8 cellular contexts compared by ENCODE assay signal in the genomic region with DNA sequence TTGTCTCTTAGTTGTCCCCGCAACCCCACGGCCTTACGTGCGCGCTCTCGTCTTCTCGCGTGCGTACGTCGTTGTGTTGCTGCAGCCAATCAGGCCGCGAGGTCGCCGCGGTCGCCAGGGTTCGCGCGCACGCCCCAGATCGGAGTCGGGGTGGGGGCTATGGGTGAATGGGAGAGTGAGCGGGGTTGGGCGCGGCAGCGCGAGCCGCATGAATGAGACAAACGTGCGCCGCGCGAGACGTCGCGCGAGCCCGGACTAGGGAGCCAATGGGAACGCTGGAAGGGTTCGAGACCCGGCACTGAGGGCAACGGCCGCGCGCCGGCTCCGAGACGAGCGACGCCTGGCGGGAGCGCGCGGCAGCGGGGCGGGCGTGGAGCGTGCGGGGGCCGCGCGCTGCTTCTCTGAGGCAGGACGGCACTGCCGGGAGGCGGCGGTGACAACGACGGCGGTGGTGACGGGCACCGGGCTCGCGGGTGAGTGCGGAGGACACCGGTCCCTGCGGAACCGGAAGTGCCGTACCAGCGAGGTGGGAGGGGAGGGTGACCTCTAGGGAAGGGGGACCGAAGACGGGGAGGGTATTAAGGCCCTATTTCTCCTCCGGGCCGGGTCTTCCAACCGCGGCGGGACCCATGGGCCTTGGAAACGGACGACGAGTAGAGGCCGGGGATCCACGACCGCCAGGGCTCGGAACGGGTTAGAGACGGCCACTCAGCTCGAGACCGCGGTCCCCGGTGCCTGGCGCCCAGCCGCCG. TPM values are rescaled to one million over a fixed set of nuclear protein-coding genes. Genes with fewer than 3 reads are reported as not detected.
DNase-seq lines count a peak whose midpoint lies in the region; ATAC-seq and TF ChIP-seq lines count a peak whose summit lies in the region.

A gene with protein sequence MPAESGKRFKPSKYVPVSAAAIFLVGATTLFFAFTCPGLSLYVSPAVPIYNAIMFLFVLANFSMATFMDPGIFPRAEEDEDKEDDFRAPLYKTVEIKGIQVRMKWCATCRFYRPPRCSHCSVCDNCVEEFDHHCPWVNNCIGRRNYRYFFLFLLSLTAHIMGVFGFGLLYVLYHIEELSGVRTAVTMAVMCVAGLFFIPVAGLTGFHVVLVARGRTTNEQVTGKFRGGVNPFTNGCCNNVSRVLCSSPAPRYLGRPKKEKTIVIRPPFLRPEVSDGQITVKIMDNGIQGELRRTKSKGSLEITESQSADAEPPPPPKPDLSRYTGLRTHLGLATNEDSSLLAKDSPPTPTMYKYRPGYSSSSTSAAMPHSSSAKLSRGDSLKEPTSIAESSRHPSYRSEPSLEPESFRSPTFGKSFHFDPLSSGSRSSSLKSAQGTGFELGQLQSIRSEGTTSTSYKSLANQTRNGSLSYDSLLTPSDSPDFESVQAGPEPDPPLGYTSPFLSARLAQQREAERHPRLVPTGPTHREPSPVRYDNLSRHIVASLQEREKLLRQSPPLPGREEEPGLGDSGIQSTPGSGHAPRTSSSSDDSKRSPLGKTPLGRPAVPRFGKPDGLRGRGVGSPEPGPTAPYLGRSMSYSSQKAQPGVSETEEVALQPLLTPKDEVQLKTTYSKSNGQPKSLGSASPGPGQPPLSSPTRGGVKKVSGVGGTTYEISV (plus strand): TSS at position 400 of the 752 bp plus-strand sequence. CDS start 4,977 bp downstream, outside the sequence.

- TF ChIP-seq CTCF in glutamatergic neuron (IDR thresholded peaks at IDR 0.05; ENCODE audit: partially characterized antibody, unreplicated experiment) (peak; percentile 65), osteocyte (IDR thresholded peaks at IDR 0.05) (peak; percentile 67)

- under 1% methylated on average over 103 of the region's 103 CpGs for WGBS in thymus

- peaks cover 3% of the 10 kb centered on the region for H3K36me3 Mint-ChIP-seq in activated naive CD8-positive, alpha-beta T cell
- no peaks in the 10 kb centered on the region for H3K36me3 Mint-ChIP-seq in glutamatergic neuron (ENCODE audit: unreplicated experiment)
- peaks cover 7% of the 10 kb centered on the region for H3K36me3 Mint-ChIP-seq in osteocyte (ENCODE audit: unreplicated experiment)

- H3K27ac Mint-ChIP-seq in activated naive CD8-positive, alpha-beta T cell, result peak within 1 kb of the TSS; percentile 100
- H3K27ac Mint-ChIP-seq in glutamatergic neuron (ENCODE audit: unreplicated experiment), result peak within 1 kb of the TSS; percentile 100
- peak within 1 kb of the TSS; percentile 100 for H3K27ac Mint-ChIP-seq in osteocyte (ENCODE audit: unreplicated experiment)

- no peaks in the 10 kb centered on the region for H3K27me3 Mint-ChIP-seq in activated naive CD8-positive, alpha-beta T cell
- peaks cover 21% of the 10 kb centered on the region for H3K27me3 Mint-ChIP-seq in glutamatergic neuron (ENCODE audit: unreplicated experiment)
- no peaks in the 10 kb centered on the region for H3K27me3 Mint-ChIP-seq in osteocyte (ENCODE audit: unreplicated experiment)

- no peaks in the 10 kb centered on the region for H3K9me3 ChIP-seq in thymus (ENCODE audit: control insufficient read depth)

- peak within 1 kb of the TSS; percentile 99 for H3K27ac ChIP-seq in thymus (ENCODE audit: low read depth)

- H3K4me3 Mint-ChIP-seq in activated naive CD8-positive, alpha-beta T cell, result peak within 1 kb of the TSS; percentile 96
- H3K4me3 Mint-ChIP-seq in glutamatergic neuron (ENCODE audit: unreplicated experiment) (peak within 1 kb of the TSS; percentile 97), osteocyte (ENCODE audit: unreplicated experiment) (peak within 1 kb of the TSS; percentile 98)

- peak within 1 kb of the TSS; percentile 88 for H3K4me3 ChIP-seq in thymus (ENCODE audit: low read length)

- peaks cover 49% of the 10 kb centered on the region for H3K4me1 Mint-ChIP-seq in activated naive CD8-positive, alpha-beta T cell (ENCODE audit: low read depth)
- H3K4me1 Mint-ChIP-seq in glutamatergic neuron (ENCODE audit: low read depth, unreplicated experiment) (peaks cover 5% of the 10 kb centered on the region), osteocyte (ENCODE audit: unreplicated experiment) (peaks cover 24% of the 10 kb centered on the region)

- H3K4me1 ChIP-seq in thymus (ENCODE audit: control insufficient read depth, insufficient read depth, low read length), result peaks cover 4% of the 10 kb centered on the region

- DNase-seq in NCI-H1105 (lab: John Stamatoyannopoulos, UW) (peak; percentile 97), SKM-1 treated with dmso at 0.1 percent for 144 hours (lab: John Stamatoyannopoulos, UW; ENCODE audit: unreplicated experiment) (peak; percentile 98), glutamatergic neuron (peak; percentile 99), osteocyte (ENCODE audit: extremely low spot score, unreplicated experiment) (peak; percentile 100)

- peaks cover 9% of the 10 kb centered on the region for H3K36me3 ChIP-seq in thymus (ENCODE audit: control insufficient read depth, insufficient read depth)

- TF ChIP-seq POLR2A in GM10847 (IDR thresholded peaks at IDR 0.05; ENCODE audit: extremely low read depth, insufficient read length), result peak; percentile 88

- no peaks in the 10 kb centered on the region for H3K9me3 Mint-ChIP-seq in activated naive CD8-positive, alpha-beta T cell (ENCODE audit: low read depth)
- peaks cover 24% of the 10 kb centered on the region for H3K9me3 Mint-ChIP-seq in glutamatergic neuron (ENCODE audit: unreplicated experiment)
- H3K9me3 Mint-ChIP-seq in osteocyte (ENCODE audit: unreplicated experiment), result no peaks in the 10 kb centered on the region

- H3K27me3 ChIP-seq in thymus (ENCODE audit: control insufficient read depth, insufficient read depth), result no peaks in the 10 kb centered on the region

- ATAC-seq in HG02610 (IDR thresholded peaks at IDR 0.05; ENCODE audit: unreplicated experiment), result peak; percentile 88

RNA-seq across cellular contexts. Expression of the gene that starts here (rescaled TPM):
- total RNA-seq in glutamatergic neuron (ENCODE audit: unreplicated experiment) (42.3 TPM), osteocyte (60.5 and 78.0 TPM in 2 replicates)
- polyA plus RNA-seq in thymus, result 21.0 TPM

Comparison
In these comparisons a context has a peak if more than half of its experiments do, and no peak if none do; other contexts are left out.
1. Peak in every context shown above with its lines: DNase-seq, ATAC-seq, H3K4me3 ChIP-seq and H3K27ac ChIP-seq.